Comparison of ENCODE assay signal across 8 cellular contexts in the genomic region with DNA sequence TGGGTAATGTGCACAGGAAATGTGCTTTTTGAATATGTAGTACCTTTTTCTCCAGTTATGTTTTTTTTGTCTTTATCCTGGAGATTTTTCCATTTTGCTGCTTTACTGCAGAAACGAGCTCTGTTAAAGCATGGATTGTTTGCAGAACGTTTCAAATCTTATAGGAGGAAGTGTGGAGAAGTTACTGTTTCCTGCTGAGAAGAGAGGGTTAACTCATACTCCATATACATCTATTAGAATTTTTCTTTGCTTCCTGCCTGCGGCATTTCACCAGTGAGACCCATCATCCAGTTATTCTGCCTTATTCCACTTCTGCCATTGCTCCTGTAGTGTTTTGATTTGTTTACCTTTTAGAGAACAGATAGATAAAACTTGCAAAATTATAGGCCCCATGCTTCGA. TPM values are rescaled to one million over a fixed set of nuclear protein-coding genes. Genes with fewer than 3 reads are reported as not detected.
A peak's percentile ranks its signal among the peaks of the same experiment; 100 is the strongest.
DNase-seq lines count a peak whose midpoint lies in the region; ATAC-seq and TF ChIP-seq lines count a peak whose summit lies in the region.

No MANE protein-coding gene starts in this region.

- no peaks in the 10 kb centered on the region for H3K9me3 Mint-ChIP-seq in activated T-cell treated with anti-CD3 and anti-CD28 coated beads, Interleukin-2, amount 50 U/mL, for 4 hours
- no peaks in the 10 kb centered on the region for H3K9me3 Mint-ChIP-seq in progenitor cell of endocrine pancreas (ENCODE audit: low read depth)

- H3K27me3 ChIP-seq in esophagus squamous epithelium, result no peaks in the 10 kb centered on the region

- peak overlapping the region; percentile 99 for H3K27ac Mint-ChIP-seq in progenitor cell of endocrine pancreas

- no peaks in the 10 kb centered on the region for H3K9me3 ChIP-seq in SK-N-MC (ENCODE audit: low read depth, low read length)
- no peaks in the 10 kb centered on the region for H3K9me3 ChIP-seq in esophagus squamous epithelium

- H3K27ac ChIP-seq in SK-N-MC, result peak overlapping the region; percentile 99
- peak overlapping the region; percentile 94 to 98 (median 97) for H3K27ac ChIP-seq in esophagus squamous epithelium

- no peaks in the 10 kb centered on the region for H3K36me3 Mint-ChIP-seq in activated T-cell treated with anti-CD3 and anti-CD28 coated beads, Interleukin-2, amount 50 U/mL, for 4 hours (ENCODE audit: insufficient read depth)
- H3K36me3 Mint-ChIP-seq in progenitor cell of endocrine pancreas (ENCODE audit: insufficient read depth), result no peaks in the 10 kb centered on the region

- peak overlapping the region; percentile 97 for H3K9ac ChIP-seq in SK-N-MC (ENCODE audit: insufficient read length)

- TF ChIP-seq CTCF in esophagus squamous epithelium (IDR thresholded peaks at IDR 0.05) (no peak), progenitor cell of endocrine pancreas (IDR thresholded peaks at IDR 0.05; ENCODE audit: unreplicated experiment) (no peak)

- 1 to 3% methylated on average over 4 of the region's 4 CpGs for WGBS in esophagus squamous epithelium, 2 donors

- intact Hi-C loops in esophagus squamous epithelium (cut with DNase I), result no loop called here

- DNase-seq in activated T-cell treated with anti-CD3 and anti-CD28 coated beads, Interleukin-2, amount 50 U/mL, for 4 hours, result no peak
- DNase-seq in activated T-cell treated with anti-CD3 and anti-CD28 coated beads, Interleukin-2, amount 50 U/mL, for 1 hour, result no peak
- no peak for DNase-seq in SK-N-MC (ENCODE audit: low read depth, low spot score)
- DNase-seq in esophagus squamous epithelium (lab: John Stamatoyannopoulos, UW), result no peak
- no peak for DNase-seq in progenitor cell of endocrine pancreas (ENCODE audit: low spot score, unreplicated experiment)
- no peak for DNase-seq in NCI-H2227 treated with DMSO at 0.1 percent for 48 hours (lab: John Stamatoyannopoulos, UW)
- DNase-seq in NCI-H2196 (lab: John Stamatoyannopoulos, UW; ENCODE audit: unreplicated experiment), result no peak

- no peaks in the 10 kb centered on the region for H3K27me3 Mint-ChIP-seq in activated T-cell treated with anti-CD3 and anti-CD28 coated beads, Interleukin-2, amount 50 U/mL, for 4 hours (ENCODE audit: low read depth)
- H3K27me3 Mint-ChIP-seq in progenitor cell of endocrine pancreas, result no peaks in the 10 kb centered on the region

- peaks cover 3% of the 10 kb centered on the region; the same call in 1 of the 2 replicates for H3K36me3 ChIP-seq in SK-N-MC (ENCODE audit: insufficient read depth, low read length)
- no peaks in the 10 kb centered on the region for H3K36me3 ChIP-seq in esophagus squamous epithelium

- no peak for ATAC-seq in activated T-cell treated with anti-CD3 and anti-CD28 coated beads, Interleukin-2, amount 50 U/mL, for 4 hours
- no peak for ATAC-seq in HG03045 (IDR thresholded peaks at IDR 0.05; ENCODE audit: unreplicated experiment)

- peak overlapping the region; percentile 90 for H3K4me3 ChIP-seq in SK-N-MC
- peak overlapping the region; percentile 59 to 85 (median 76) for H3K4me3 ChIP-seq in esophagus squamous epithelium

- peak overlapping the region; percentile 95 for H3K4me3 Mint-ChIP-seq in activated T-cell treated with anti-CD3 and anti-CD28 coated beads, Interleukin-2, amount 50 U/mL, for 4 hours
- H3K4me3 Mint-ChIP-seq in progenitor cell of endocrine pancreas (ENCODE audit: low read depth), result peak overlapping the region; percentile 100

- peaks cover 3 to 56% (median 13%) of the 10 kb centered on the region in 3 donors for H3K4me1 ChIP-seq in esophagus squamous epithelium

- no peak for TF ChIP-seq POLR2A in esophagus squamous epithelium (IDR thresholded peaks at IDR 0.05)

- H3K4me1 Mint-ChIP-seq in activated T-cell treated with anti-CD3 and anti-CD28 coated beads, Interleukin-2, amount 50 U/mL, for 4 hours (ENCODE audit: low read depth), result peaks cover 38% of the 10 kb centered on the region
- peaks cover 25% of the 10 kb centered on the region for H3K4me1 Mint-ChIP-seq in progenitor cell of endocrine pancreas (ENCODE audit: low read depth)

RNA-seq across cellular contexts. Expression of a gene that starts 2.0 kb away (rescaled TPM):
- 10 to 100 TPM; 18.6 to 19.8 (median 19.2) TPM for total RNA-seq in activated T-cell treated with anti-CD3 and anti-CD28 coated beads, Interleukin-2, amount 50 U/mL, for 4 hours
- 10 to 100 TPM; 14.7 to 17.9 (median 15.2) TPM for total RNA-seq in esophagus squamous epithelium
- total RNA-seq in progenitor cell of endocrine pancreas, result 38.5 and 42.6 TPM in 2 replicates

RNA-seq across cellular contexts. Expression of a gene that starts 44.6 kb away (rescaled TPM):
- total RNA-seq in activated T-cell treated with anti-CD3 and anti-CD28 coated beads, Interleukin-2, amount 50 U/mL, for 4 hours, result 100 to 1,000 TPM in 2 of 3 donors, 10 to 100 TPM in 1; 88.3 to 108 (median 102) TPM
- total RNA-seq in esophagus squamous epithelium (10 to 100 TPM; 15.1 to 44.8 (median 29.0) TPM), progenitor cell of endocrine pancreas (106 and 107 TPM in 2 replicates)
